ENCODE assay signal across 1 cellular context in genomic region chr3:71399478-71399877, GRCh38.
TF ChIP-seq lines count a peak whose summit lies in the region.

No MANE protein-coding gene starts in this region.

TF ChIP-seq in K562, 482 proteins besides CTCF, POLR2A, EP300 and RAD21:
- TF ChIP-seq PPARD (CRISPR knock-in tag; IDR thresholded peaks at IDR 0.05): no peak
- TF ChIP-seq FOXJ3 (CRISPR knock-in tag; IDR thresholded peaks at IDR 0.05): no peak
- TF ChIP-seq STAT5A (IDR thresholded peaks at IDR 0.05; ENCODE audit: borderline replicate concordance, low read length): no peak
- TF ChIP-seq PHF21A (IDR thresholded peaks at IDR 0.05; ENCODE audit: borderline replicate concordance, low read depth): no peak
- TF ChIP-seq ZNF398 (CRISPR knock-in tag; IDR thresholded peaks at IDR 0.05): no peak
- TF ChIP-seq STAT5B (CRISPR knock-in tag; IDR thresholded peaks at IDR 0.05): no peak
